Comparison of ENCODE assay signal across 1 cellular context in the genomic region with DNA sequence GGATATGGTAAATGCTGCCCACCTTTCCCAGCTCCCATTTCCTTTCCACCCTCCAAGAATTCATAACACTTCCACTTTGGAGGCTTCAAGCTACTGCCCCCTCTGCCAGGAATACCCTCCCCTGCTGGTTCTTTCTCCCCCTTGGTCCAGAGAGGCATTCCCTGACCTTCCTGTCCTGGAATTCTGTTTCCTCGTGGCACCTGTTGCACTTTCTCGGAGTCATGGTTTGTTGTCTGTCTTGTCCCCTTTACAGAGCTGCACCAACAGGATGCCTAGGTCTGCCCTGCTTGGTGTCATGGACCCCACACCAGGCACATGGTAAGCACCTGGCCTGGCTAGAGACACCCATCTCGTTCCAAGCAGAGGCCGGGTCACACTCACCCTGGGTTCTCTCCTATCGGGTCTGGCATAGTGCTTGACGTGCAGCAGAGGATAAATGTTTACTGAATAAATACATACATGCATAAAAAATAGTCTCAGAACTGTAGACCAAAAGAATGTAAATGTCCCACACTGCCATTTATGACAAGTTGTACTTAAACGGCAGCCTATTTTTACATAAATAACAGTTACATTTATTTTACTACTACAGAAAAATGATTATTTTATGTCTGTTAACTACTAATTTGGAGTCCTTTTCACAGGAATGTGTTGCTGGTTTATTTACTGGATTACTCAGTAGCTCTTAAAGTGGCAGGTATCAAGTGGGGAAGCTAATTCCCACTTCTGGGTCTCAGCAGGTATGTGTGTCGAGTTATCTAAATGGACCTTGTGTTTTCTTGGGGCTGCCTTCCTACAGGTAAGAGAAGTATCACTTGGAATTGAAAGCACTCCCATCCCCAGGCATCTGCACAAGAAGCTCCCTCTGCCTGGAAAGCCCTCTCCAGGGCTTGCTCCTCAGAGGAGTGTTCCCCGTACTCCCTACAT.
TF ChIP-seq lines count a peak whose summit lies in the region.

No MANE protein-coding gene starts in this region.

TF ChIP-seq in WTC11, 78 proteins besides CTCF, POLR2A, EP300 and RAD21 (continued from another document):
- TF ChIP-seq, protein P1, sequence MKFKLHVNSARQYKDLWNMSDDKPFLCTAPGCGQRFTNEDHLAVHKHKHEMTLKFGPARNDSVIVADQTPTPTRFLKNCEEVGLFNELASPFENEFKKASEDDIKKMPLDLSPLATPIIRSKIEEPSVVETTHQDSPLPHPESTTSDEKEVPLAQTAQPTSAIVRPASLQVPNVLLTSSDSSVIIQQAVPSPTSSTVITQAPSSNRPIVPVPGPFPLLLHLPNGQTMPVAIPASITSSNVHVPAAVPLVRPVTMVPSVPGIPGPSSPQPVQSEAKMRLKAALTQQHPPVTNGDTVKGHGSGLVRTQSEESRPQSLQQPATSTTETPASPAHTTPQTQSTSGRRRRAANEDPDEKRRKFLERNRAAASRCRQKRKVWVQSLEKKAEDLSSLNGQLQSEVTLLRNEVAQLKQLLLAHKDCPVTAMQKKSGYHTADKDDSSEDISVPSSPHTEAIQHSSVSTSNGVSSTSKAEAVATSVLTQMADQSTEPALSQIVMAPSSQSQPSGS (CRISPR knock-in tag; IDR thresholded peaks at IDR 0.05; ENCODE audit: borderline replicate concordance, low read depth) = no peak
- TF ChIP-seq, protein P2, sequence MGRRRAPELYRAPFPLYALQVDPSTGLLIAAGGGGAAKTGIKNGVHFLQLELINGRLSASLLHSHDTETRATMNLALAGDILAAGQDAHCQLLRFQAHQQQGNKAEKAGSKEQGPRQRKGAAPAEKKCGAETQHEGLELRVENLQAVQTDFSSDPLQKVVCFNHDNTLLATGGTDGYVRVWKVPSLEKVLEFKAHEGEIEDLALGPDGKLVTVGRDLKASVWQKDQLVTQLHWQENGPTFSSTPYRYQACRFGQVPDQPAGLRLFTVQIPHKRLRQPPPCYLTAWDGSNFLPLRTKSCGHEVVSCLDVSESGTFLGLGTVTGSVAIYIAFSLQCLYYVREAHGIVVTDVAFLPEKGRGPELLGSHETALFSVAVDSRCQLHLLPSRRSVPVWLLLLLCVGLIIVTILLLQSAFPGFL (CRISPR knock-in tag; IDR thresholded peaks at IDR 0.05; ENCODE audit: borderline replicate concordance) = no peak
